ENCODE assay signal across 1 cellular context in genomic region chr14:64722842-64723447, GRCh38.
TF ChIP-seq lines count a peak whose summit lies in the region.

No MANE protein-coding gene starts in this region.

TF ChIP-seq in H1, 55 proteins besides CTCF, POLR2A, EP300 and RAD21 (continued from another document):
- TF ChIP-seq CHD7 (IDR thresholded peaks at IDR 0.05; ENCODE audit: insufficient replicate concordance, low read length), result no peak
- no peak for TF ChIP-seq RFX5 (IDR thresholded peaks at IDR 0.05; ENCODE audit: borderline replicate concordance, low read depth, low read length)
